In genomic region chr1:18922319-18922726, GRCh38 we compare ENCODE assay signal across 7 cellular contexts. TPM values are rescaled to one million over a fixed set of nuclear protein-coding genes. Genes with fewer than 3 reads are reported as not detected.
DNase-seq lines count a peak whose midpoint lies in the region; FAIRE-seq and TF ChIP-seq lines count a peak whose summit lies in the region.

No MANE protein-coding gene starts in this region.

- H3K4me1 ChIP-seq in Loucy (ENCODE audit: insufficient read depth, low read length, poor library complexity, severe bottlenecking): peaks cover 43% of the 10 kb centered on the region
- peaks cover 22 to 38% of the 10 kb centered on the region in 2 donors for H3K4me1 ChIP-seq in kidney (ENCODE audit: control insufficient read depth in 1 of 2, insufficient read depth in 1 of 2, low read depth in 1 of 2, low read length in 2 of 2)
- H3K4me1 ChIP-seq in subcutaneous abdominal adipose tissue (ENCODE audit: control insufficient read depth in 5 of 5, insufficient read depth in 5 of 5, low read length in 5 of 5): peaks cover 20 to 54% (median 48%) of the 10 kb centered on the region in 5 donors

- H3K79me2 ChIP-seq in Loucy (ENCODE audit: insufficient read depth, low read length): peaks cover 55% of the 10 kb centered on the region

- no peaks in the 10 kb centered on the region for H3K27me3 ChIP-seq in Loucy (ENCODE audit: insufficient read depth, low read length, poor library complexity, severe bottlenecking)
- no peaks in the 10 kb centered on the region for H3K27me3 ChIP-seq in subcutaneous abdominal adipose tissue (ENCODE audit: control insufficient read depth in 5 of 5, insufficient read depth in 4 of 5, low read length in 5 of 5)

- H3K9ac ChIP-seq in Loucy (ENCODE audit: low read depth, low read length, poor library complexity, severe bottlenecking): peak overlapping the region; percentile 54
- H3K9ac ChIP-seq in kidney (ENCODE audit: low read length in 2 of 2): peak overlapping the region; percentile 32 to 66
- peak overlapping the region in 4 of 5 donors; percentile 31 to 73 (median 48) for H3K9ac ChIP-seq in subcutaneous abdominal adipose tissue (ENCODE audit: low read length in 5 of 5)

- no peak overlapping the region for H2AFZ ChIP-seq in Loucy (ENCODE audit: low read length)

- 0 out of 2 replicates have a peak, but pooled peaks cover 6% of the 10 kb centered on the region for H3F3A ChIP-seq in Loucy (ENCODE audit: low read depth)

- no peak for TF ChIP-seq CTCF in Loucy (conservative IDR thresholded peaks at IDR 0.05; ENCODE audit: low read length)
- TF ChIP-seq CTCF in kidney (IDR thresholded peaks at IDR 0.05; ENCODE audit: borderline replicate concordance, extremely low read depth, insufficient read depth): no peak

- peaks cover 34% of the 10 kb centered on the region; the same call in 1 of the 2 replicates for H3K36me3 ChIP-seq in Loucy (ENCODE audit: insufficient read depth, low read length)
- H3K36me3 ChIP-seq in kidney (ENCODE audit: control insufficient read depth in 1 of 2, insufficient read depth in 2 of 2, low read length in 2 of 2): no peaks in the 10 kb centered on the region
- H3K36me3 ChIP-seq in subcutaneous abdominal adipose tissue (ENCODE audit: control insufficient read depth in 5 of 5, insufficient read depth in 5 of 5, low read length in 5 of 5): peaks cover 0 to 30% (median 19%) of the 10 kb centered on the region in 5 donors

- FAIRE-seq in kidney (lab: Jason Lieb, UNC): no peak

- H3K9me3 ChIP-seq in Loucy (ENCODE audit: insufficient read depth, low read depth, low read length): no peaks in the 10 kb centered on the region
- H3K9me3 ChIP-seq in kidney (ENCODE audit: control insufficient read depth in 1 of 2, low read length in 2 of 2): no peaks in the 10 kb centered on the region
- no peaks in the 10 kb centered on the region for H3K9me3 ChIP-seq in subcutaneous abdominal adipose tissue (ENCODE audit: control insufficient read depth in 5 of 5, low read length in 5 of 5)

- H3K9me2 ChIP-seq in Loucy (replicated peaks; ENCODE audit: low read depth, low read length): no peaks in the 10 kb centered on the region

- H3K4me2 ChIP-seq in Loucy (ENCODE audit: low read depth, low read length, poor library complexity, severe bottlenecking): no peak overlapping the region

- H3K4me3 ChIP-seq in Loucy (ENCODE audit: low read length, poor library complexity, severe bottlenecking) (no peak overlapping the region), kidney (ENCODE audit: low read length in 2 of 2) (no peak overlapping the region), subcutaneous abdominal adipose tissue (ENCODE audit: low read depth in 1 of 5, low read length in 5 of 5) (peak overlapping the region in 4 of 5 donors; percentile 13 to 50 (median 19))

- peak; percentile 48 to 65 for DNase-seq in T47D (ENCODE audit: low read depth in 1 of 2, low spot score in 1 of 2)
- peak; percentile 91 for DNase-seq in kidney
- no peak for DNase-seq in NCI-H82 treated with DMSO at 0.1 percent for 48 hours (lab: John Stamatoyannopoulos, UW; ENCODE audit: unreplicated experiment)
- no peak for DNase-seq in stimulated activated CD4-positive, alpha-beta T cell treated with anti-CD3 and anti-CD28 coated beads, Interleukin-4, amount 100 ng/mL, for 4 hours
- DNase-seq in OCI-M1 (lab: John Stamatoyannopoulos, UW): no peak

- no peaks in the 10 kb centered on the region for H4K20me1 ChIP-seq in Loucy (ENCODE audit: insufficient read depth, low read length, poor library complexity, severe bottlenecking)

- intact Hi-C loops in kidney (cut with DNase I): no loop called here

- in situ Hi-C loops in T47D (cut with HindIII; ENCODE audit: low pct_unique_long_range_greater_than_20kb, low sequenced_read_pairs): no loop called here

- H3K27ac ChIP-seq in kidney (ENCODE audit: low read depth in 2 of 2, low read length in 2 of 2): peak overlapping the region; percentile 63 to 94
- peak overlapping the region; percentile 90 for H3K27ac ChIP-seq in subcutaneous abdominal adipose tissue (ENCODE audit: low read depth, low read length)

RNA-seq across cellular contexts. Expression of gene ALDH4A1, which starts 20.0 kb away (rescaled TPM):
- total RNA-seq in kidney: 49.3 TPM
- 352 TPM for polyA plus RNA-seq in kidney (ENCODE audit: insufficient read depth, low read depth, low replicate concordance)

RNA-seq across cellular contexts. Expression of gene IFFO2, which starts 34.2 kb away (rescaled TPM):
- 23.1 TPM for total RNA-seq in kidney
- polyA plus RNA-seq in kidney (ENCODE audit: insufficient read depth, low read depth, low replicate concordance): 7.5 TPM

Comparison
In these comparisons a context has a peak if more than half of its experiments do, and no peak if none do; other contexts are left out.
1. H3K4me3 ChIP-seq: peak in subcutaneous abdominal adipose tissue (4 of 5); none in Loucy (single experiment) and kidney (0 of 2).
2. DNase-seq: peak in T47D (2 of 2) and kidney (single experiment); none in NCI-H82 treated with DMSO at 0.1 percent for 48 hours (single experiment), stimulated activated CD4-positive, alpha-beta T cell treated with anti-CD3 and anti-CD28 coated beads, Interleukin-4, amount 100 ng/mL, for 4 hours (0 of 2) and OCI-M1 (single experiment).
3. Peak in every context shown above with its lines, with median percentiles within 50 percentile points of each other: H3K9ac ChIP-seq.